In the genomic region with DNA sequence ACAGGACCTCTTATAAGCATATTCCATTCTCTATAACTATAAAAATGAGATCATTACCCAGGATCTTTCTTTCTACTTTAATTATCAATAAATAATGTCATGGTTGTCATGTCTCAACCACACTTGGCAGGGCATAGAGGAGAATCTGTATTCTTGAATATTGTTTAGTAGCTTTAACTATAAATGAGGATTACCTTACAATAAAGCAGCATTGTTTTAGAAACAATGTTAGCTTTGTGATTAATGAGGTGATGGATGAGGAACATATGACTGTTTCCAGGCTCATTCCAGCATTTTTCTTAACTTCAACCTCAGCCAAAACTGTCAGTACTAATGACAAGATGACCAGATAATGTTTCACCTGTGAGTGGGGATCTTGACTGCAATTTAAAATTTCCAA, we compare ENCODE assay signal across 22 cellular contexts.
"Had no signal": no experiment of that assay in that cellular context is flagged by ENCODE, and none has a peak within 500 bp of the region (broad histone marks: within the 10 kb centered on the region; RNA-seq: fewer than 3 reads in every experiment).

No MANE protein-coding gene starts in this region.

- DNase-seq: hippocampal formation; left ventricle myocardium inferior; mesendoderm; naive B cell; natural killer cell; ovary; retina; right cardiac atrium; stimulated activated CD4-positive, alpha-beta T cell treated with anti-CD3 and anti-CD28 coated beads, Interleukin-12 subunit alpha, Interleukin-12 subunit beta, amount 100 ng/mL, for 4 hours; stimulated activated CD4-positive, alpha-beta T cell treated with anti-CD3 and anti-CD28 coated beads, Interleukin-15, amount 100 ng/mL, for 24 hours; stimulated activated CD4-positive, alpha-beta T cell treated with anti-CD3 and anti-CD28 coated beads, Interleukin-4, amount 100 ng/mL, for 24 hours; stimulated activated naive CD4-positive, alpha-beta T cell; tibial artery; trophoblast cell; upper lobe of right lung; uterus had no signal

- H3K27me3 ChIP-seq: ovary, suprapubic skin, tibial artery, upper lobe of right lung, uterus had no signal

- ATAC-seq: natural killer cell; right cardiac atrium; sciatic nerve; stimulated activated effector memory CD8-positive, alpha-beta T cell treated with anti-CD3 and anti-CD28 coated beads, Interleukin-12 subunit alpha, Interleukin-12 subunit beta, amount 100 ng/mL, for 72 hours; upper lobe of right lung had no signal

- H3K9me3 ChIP-seq: ovary, suprapubic skin, thoracic aorta, tibial artery, upper lobe of right lung, uterus had no signal

- H3K4me3 ChIP-seq: left ventricle myocardium inferior, lung, ovary, skin epidermis, suprapubic skin, thoracic aorta, tibial artery, upper lobe of right lung, uterus had no signal

- H3K36me3 ChIP-seq: left ventricle myocardium inferior, ovary, suprapubic skin, thoracic aorta, tibial artery, upper lobe of right lung, uterus had no signal

- H3K4me1 ChIP-seq: left ventricle myocardium inferior, suprapubic skin, tibial artery, upper lobe of right lung, uterus had no signal

- H3K27ac ChIP-seq: left ventricle myocardium inferior, ovary, skin epidermis, suprapubic skin, thoracic aorta, tibial artery, upper lobe of right lung, uterus had no signal
